19 cellular contexts compared by ENCODE assay signal in genomic region chr14:39315859-39316444, GRCh38.
"Had no signal": no experiment of that assay in that cellular context is flagged by ENCODE, and none has a peak within 500 bp of the region (broad histone marks: within the 10 kb centered on the region; RNA-seq: fewer than 3 reads in every experiment).

No MANE protein-coding gene starts in this region.

- H3K4me1 Mint-ChIP-seq: activated naive CD4-positive, alpha-beta T cell treated with anti-CD3 and anti-CD28 coated beads, Interleukin-2, amount 10 ng/mL, durations not matched to agents 7 days and 5 days had no signal

- H3K4me3 Mint-ChIP-seq: activated naive CD4-positive, alpha-beta T cell treated with anti-CD3 and anti-CD28 coated beads, Interleukin-2, amount 10 ng/mL, durations not matched to agents 7 days and 5 days had no signal

- H3K4me3 ChIP-seq: ascending aorta, lower lobe of right lung, right atrium auricular region, tibial nerve, uterus had no signal

- H3K27ac Mint-ChIP-seq: activated naive CD4-positive, alpha-beta T cell treated with anti-CD3 and anti-CD28 coated beads, Interleukin-2, amount 10 ng/mL, durations not matched to agents 7 days and 5 days had no signal

- H3K4me1 ChIP-seq: ascending aorta, lower lobe of right lung, right atrium auricular region, tibial nerve, uterus had no signal

- DNase-seq: activated CD4-positive, alpha-beta T cell treated with anti-CD3 and anti-CD28 coated beads, Interleukin-2, amount 50 U/mL, for 4 hours; activated CD4-positive, CD25-positive, alpha-beta regulatory T cell treated with anti-CD3 and anti-CD28 coated beads, Interleukin-2, amount 50 U/mL, for 72 hours; activated naive CD4-positive, alpha-beta T cell treated with anti-CD3 and anti-CD28 coated beads, Interleukin-2, amount 10 ng/mL, durations not matched to agents 7 days and 5 days; activated T-cell treated with anti-CD3 and anti-CD28 coated beads for 4 hours; foreskin melanocyte; head of caudate nucleus; kidney glomerular epithelial cell; lower lobe of right lung; midbrain; stimulated activated CD4-positive, alpha-beta T cell treated with anti-CD3 and anti-CD28 coated beads, Interleukin-4, amount 100 ng/mL, for 1 hour; stimulated activated naive CD4-positive, alpha-beta T cell treated with Interleukin-2 at 50 U/mL for 16 hours; substantia nigra; T1000; uterus had no signal

- H3K36me3 ChIP-seq: uterus had no signal

- H3K9me3 Mint-ChIP-seq: activated naive CD4-positive, alpha-beta T cell treated with anti-CD3 and anti-CD28 coated beads, Interleukin-2, amount 10 ng/mL, durations not matched to agents 7 days and 5 days had no signal

- ATAC-seq: lower lobe of right lung had no signal

- H3K9me3 ChIP-seq: ascending aorta, lower lobe of right lung, right atrium auricular region, tibial nerve, uterus had no signal

- H3K27me3 Mint-ChIP-seq: activated naive CD4-positive, alpha-beta T cell treated with anti-CD3 and anti-CD28 coated beads, Interleukin-2, amount 10 ng/mL, durations not matched to agents 7 days and 5 days; progenitor cell of endocrine pancreas had no signal

- H3K27ac ChIP-seq: ascending aorta, epithelial cell of prostate, lower lobe of right lung, right atrium auricular region, tibial nerve, uterus had no signal

- H3K27me3 ChIP-seq: ascending aorta, right atrium auricular region, tibial nerve, uterus had no signal
